Comparison of ENCODE assay signal across 2 cellular contexts in genomic region chr2:85216051-85216431, GRCh38.
TF ChIP-seq lines count a peak whose summit lies in the region.

No MANE protein-coding gene starts in this region.

TF ChIP-seq in H1, 55 proteins besides CTCF, POLR2A, EP300 and RAD21 (continued from another document):
- no peak for TF ChIP-seq FOSL1 (IDR thresholded peaks at IDR 0.05; ENCODE audit: insufficient read depth, low read depth, low read length)

TF ChIP-seq in neural cell, 6 proteins besides CTCF, POLR2A, EP300 and RAD21 (continued from another document):
- TF ChIP-seq, protein P1, sequence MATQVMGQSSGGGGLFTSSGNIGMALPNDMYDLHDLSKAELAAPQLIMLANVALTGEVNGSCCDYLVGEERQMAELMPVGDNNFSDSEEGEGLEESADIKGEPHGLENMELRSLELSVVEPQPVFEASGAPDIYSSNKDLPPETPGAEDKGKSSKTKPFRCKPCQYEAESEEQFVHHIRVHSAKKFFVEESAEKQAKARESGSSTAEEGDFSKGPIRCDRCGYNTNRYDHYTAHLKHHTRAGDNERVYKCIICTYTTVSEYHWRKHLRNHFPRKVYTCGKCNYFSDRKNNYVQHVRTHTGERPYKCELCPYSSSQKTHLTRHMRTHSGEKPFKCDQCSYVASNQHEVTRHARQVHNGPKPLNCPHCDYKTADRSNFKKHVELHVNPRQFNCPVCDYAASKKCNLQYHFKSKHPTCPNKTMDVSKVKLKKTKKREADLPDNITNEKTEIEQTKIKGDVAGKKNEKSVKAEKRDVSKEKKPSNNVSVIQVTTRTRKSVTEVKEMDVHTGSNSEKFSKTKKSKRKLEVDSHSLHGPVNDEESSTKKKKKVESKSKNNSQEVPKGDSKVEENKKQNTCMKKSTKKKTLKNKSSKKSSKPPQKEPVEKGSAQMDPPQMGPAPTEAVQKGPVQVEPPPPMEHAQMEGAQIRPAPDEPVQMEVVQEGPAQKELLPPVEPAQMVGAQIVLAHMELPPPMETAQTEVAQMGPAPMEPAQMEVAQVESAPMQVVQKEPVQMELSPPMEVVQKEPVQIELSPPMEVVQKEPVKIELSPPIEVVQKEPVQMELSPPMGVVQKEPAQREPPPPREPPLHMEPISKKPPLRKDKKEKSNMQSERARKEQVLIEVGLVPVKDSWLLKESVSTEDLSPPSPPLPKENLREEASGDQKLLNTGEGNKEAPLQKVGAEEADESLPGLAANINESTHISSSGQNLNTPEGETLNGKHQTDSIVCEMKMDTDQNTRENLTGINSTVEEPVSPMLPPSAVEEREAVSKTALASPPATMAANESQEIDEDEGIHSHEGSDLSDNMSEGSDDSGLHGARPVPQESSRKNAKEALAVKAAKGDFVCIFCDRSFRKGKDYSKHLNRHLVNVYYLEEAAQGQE (IDR thresholded peaks at IDR 0.05; ENCODE audit: borderline replicate concordance) = no peak
- no peak for TF ChIP-seq MXI1 (conservative IDR thresholded peaks at IDR 0.05; ENCODE audit: poor library complexity, severe bottlenecking)
- no peak for TF ChIP-seq TAF1 (IDR thresholded peaks at IDR 0.05; ENCODE audit: low read depth)
- TF ChIP-seq SMC3 (conservative IDR thresholded peaks at IDR 0.05; ENCODE audit: poor library complexity) = no peak
- no peak for TF ChIP-seq POLR2AphosphoS5 (IDR thresholded peaks at IDR 0.05)
